In the genomic region with DNA sequence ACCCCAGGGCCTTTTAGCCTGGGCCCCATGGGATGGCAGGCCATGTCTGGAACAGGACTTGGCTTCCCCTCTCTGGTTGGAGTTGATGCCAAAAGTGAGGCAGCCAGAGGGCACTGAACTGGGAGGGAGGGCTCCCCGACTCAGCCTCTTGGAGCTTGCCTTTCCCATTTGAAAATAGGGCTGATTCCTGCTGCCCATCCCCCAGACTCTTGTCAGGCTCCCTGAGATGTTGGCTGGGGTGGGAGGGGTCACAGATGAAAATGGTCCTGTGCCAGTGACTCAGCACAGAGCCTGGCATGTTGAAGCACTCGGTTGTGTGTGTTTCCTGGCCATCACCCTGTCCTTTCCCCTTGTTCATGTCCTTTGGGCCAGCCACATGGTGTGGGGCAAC, we compare ENCODE assay signal across 8 cellular contexts. TPM values are rescaled to one million over a fixed set of nuclear protein-coding genes. Genes with fewer than 3 reads are reported as not detected.
DNase-seq lines count a peak whose midpoint lies in the region; ATAC-seq and TF ChIP-seq lines count a peak whose summit lies in the region.

No MANE protein-coding gene starts in this region.

- H3K27ac ChIP-seq in SK-N-MC (peak overlapping the region; percentile 92), gastrocnemius medialis (peak overlapping the region; percentile 29 to 70 (median 62))

- TF ChIP-seq POLR2A in gastrocnemius medialis (IDR thresholded peaks at IDR 0.05), result no peak

- H3K9me3 ChIP-seq in SK-N-MC (ENCODE audit: low read depth, low read length) (no peaks in the 10 kb centered on the region), gastrocnemius medialis (no peaks in the 10 kb centered on the region)

- intact Hi-C loops in gastrocnemius medialis (cut with DNase I; ENCODE audit: low total_unique reads), result no loop called here

- TF ChIP-seq CTCF in foreskin fibroblast (IDR thresholded peaks at IDR 0.05; ENCODE audit: low read depth, low read length), result no peak
- no peak for TF ChIP-seq CTCF in gastrocnemius medialis (IDR thresholded peaks at IDR 0.05 in 4 of 5, conservative IDR thresholded peaks at IDR 0.05 in 1 of 5)

- in situ Hi-C loops in gastrocnemius medialis (cut with MboI; ENCODE audit: low sequenced_read_pairs in 4 of 4), result no loop called here

- H3K36me3 ChIP-seq in SK-N-MC (ENCODE audit: insufficient read depth, low read length) (no peaks in the 10 kb centered on the region), gastrocnemius medialis (no peaks in the 10 kb centered on the region)

- ATAC-seq in gastrocnemius medialis, result peak; percentile 12 to 18

- H3K9ac ChIP-seq in SK-N-MC (ENCODE audit: insufficient read length), result no peak overlapping the region

- peak; percentile 66 for DNase-seq in Daoy (ENCODE audit: low read depth)
- DNase-seq in SK-N-MC (ENCODE audit: low read depth, low spot score), result no peak
- peak; percentile 50 to 78 for DNase-seq in foreskin fibroblast
- DNase-seq in gastrocnemius medialis, result peak in 1 of 2 donors; percentile 33
- DNase-seq in NCI-H524 treated with DMSO at 0.1 percent for 48 hours (lab: John Stamatoyannopoulos, UW), result no peak
- no peak for DNase-seq in NCI-H1694 (lab: John Stamatoyannopoulos, UW)
- no peak for DNase-seq in NCI-H345 (lab: John Stamatoyannopoulos, UW)
- no peak for DNase-seq in activated naive CD4-positive, alpha-beta T cell treated with anti-CD3 and anti-CD28 coated beads, Interleukin-2, amount 50 U/mL, for 16 hours

- no peaks in the 10 kb centered on the region for H3K27me3 ChIP-seq in gastrocnemius medialis

- peaks cover 16 to 28% of the 10 kb centered on the region in 2 donors for H3K4me1 ChIP-seq in gastrocnemius medialis

- H3K4me3 ChIP-seq in SK-N-MC (peak overlapping the region; percentile 69), foreskin fibroblast (ENCODE audit: low read depth in 1 of 2, low read length in 2 of 2) (peak overlapping the region; percentile 2), gastrocnemius medialis (peak overlapping the region in 1 of 4 donors; percentile 42)

RNA-seq across cellular contexts. Expression of a gene that starts 6.6 kb away (rescaled TPM):
- 30.6 and 32.1 TPM in 2 replicates for total RNA-seq in Daoy (2014; rRNA removed; shearing (Covaris generic))
- total RNA-seq in gastrocnemius medialis, result 10 to 100 TPM in 2 of 4 donors, 1 to 10 TPM in 2; 5.5 to 20.2 (median 11.9) TPM

RNA-seq across cellular contexts. Expression of a gene that starts 34.7 kb away (rescaled TPM):
- total RNA-seq in Daoy (2014; rRNA removed; shearing (Covaris generic)), result 1.8 and 7.4 TPM in 2 replicates
- total RNA-seq in gastrocnemius medialis, result under 1 TPM in 1 of 4 donors, not detected in 3; 0.47 TPM

Comparison
In these comparisons a context has a peak if more than half of its experiments do, and no peak if none do; other contexts are left out.
1. DNase-seq: peak in Daoy (single experiment) and foreskin fibroblast (2 of 2); none in SK-N-MC (single experiment), NCI-H524 treated with DMSO at 0.1 percent for 48 hours (single experiment), NCI-H1694 (single experiment), NCI-H345 (single experiment) and activated naive CD4-positive, alpha-beta T cell treated with anti-CD3 and anti-CD28 coated beads, Interleukin-2, amount 50 U/mL, for 16 hours (single experiment).